ENCODE assay signal across 28 cellular contexts in the genomic region with DNA sequence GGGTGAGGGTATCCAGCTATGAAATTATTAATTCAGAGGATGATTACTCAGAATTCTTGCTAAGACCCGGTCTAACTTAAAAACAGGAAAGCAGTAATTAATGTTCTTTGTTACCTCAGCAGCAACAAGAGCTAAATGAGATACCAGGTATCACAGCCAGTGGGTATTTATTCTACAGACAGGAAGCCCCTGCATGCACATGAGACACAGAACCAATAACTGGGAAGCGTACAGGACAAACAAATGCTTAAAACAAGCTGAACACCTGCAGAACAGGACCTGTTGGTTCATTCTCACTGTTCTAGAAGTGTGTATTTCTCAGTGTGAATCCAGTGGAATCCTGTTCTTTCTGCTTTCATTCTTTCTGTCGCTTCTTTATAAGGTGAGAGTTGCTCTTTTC. TPM values are rescaled to one million over a fixed set of nuclear protein-coding genes. Genes with fewer than 3 reads are reported as not detected.
DNase-seq lines count a peak whose midpoint lies in the region; ATAC-seq and TF ChIP-seq lines count a peak whose summit lies in the region.
"Had no signal": no experiment of that assay in that cellular context is flagged by ENCODE, and none has a peak within 500 bp of the region (broad histone marks: within the 10 kb centered on the region; RNA-seq: fewer than 3 reads in every experiment).

No MANE protein-coding gene starts in this region.

- no peak for TF ChIP-seq EP300 in ovary (IDR thresholded peaks at IDR 0.05)

- no peaks in the 10 kb centered on the region for H3K36me3 Mint-ChIP-seq in activated T-cell treated with anti-CD3 and anti-CD28 coated beads, Interleukin-2, amount 50 U/mL, for 24 hours (ENCODE audit: low read depth)
- no peaks in the 10 kb centered on the region for H3K36me3 Mint-ChIP-seq in GM23338 (ENCODE audit: low read depth)
- no peaks in the 10 kb centered on the region for H3K36me3 Mint-ChIP-seq in activated T-helper 17 cell treated with anti-CD3 and anti-CD28 coated beads, Interleukin-2, amount 50 U/mL, for 72 hours (ENCODE audit: low read depth)
- H3K36me3 Mint-ChIP-seq in stimulated activated effector memory CD8-positive, alpha-beta T cell treated with anti-CD3 and anti-CD28 coated beads, Interleukin-12 subunit alpha, Interleukin-12 subunit beta, amount 100 ng/mL, for 72 hours: no peaks in the 10 kb centered on the region
- H3K36me3 Mint-ChIP-seq: CD14-positive monocyte had no signal

- H3K36me3 ChIP-seq in GM23338 (ENCODE audit: insufficient read depth) (no peaks in the 10 kb centered on the region), ovary (no peaks in the 10 kb centered on the region)
- H3K36me3 ChIP-seq: cardiac muscle cell, MG63, neutrophil, Peyer's patch, SJSA1, spleen, suprapubic skin, vagina, WERI-Rb-1 had no signal

- no peak for TF ChIP-seq POLR2A in ovary (IDR thresholded peaks at IDR 0.05)

- H3K9me3 Mint-ChIP-seq in activated T-cell treated with anti-CD3 and anti-CD28 coated beads, Interleukin-2, amount 50 U/mL, for 24 hours: no peaks in the 10 kb centered on the region
- H3K9me3 Mint-ChIP-seq in GM23338: no peaks in the 10 kb centered on the region
- H3K9me3 Mint-ChIP-seq in activated T-helper 17 cell treated with anti-CD3 and anti-CD28 coated beads, Interleukin-2, amount 50 U/mL, for 72 hours: no peaks in the 10 kb centered on the region
- no peaks in the 10 kb centered on the region for H3K9me3 Mint-ChIP-seq in stimulated activated effector memory CD8-positive, alpha-beta T cell treated with anti-CD3 and anti-CD28 coated beads, Interleukin-12 subunit alpha, Interleukin-12 subunit beta, amount 100 ng/mL, for 72 hours
- H3K9me3 Mint-ChIP-seq: CD14-positive monocyte had no signal

- H3K79me2 ChIP-seq in GM23338 (replicated peaks; ENCODE audit: insufficient read depth): no peaks in the 10 kb centered on the region
- H3K79me2 ChIP-seq: hepatocyte had no signal

- no peak overlapping the region for H3K4me2 ChIP-seq in GM23338
- H3K4me2 ChIP-seq: hepatocyte had no signal

- peak overlapping the region; percentile 44 for H3K27ac Mint-ChIP-seq in activated T-cell treated with anti-CD3 and anti-CD28 coated beads, Interleukin-2, amount 50 U/mL, for 24 hours
- H3K27ac Mint-ChIP-seq in GM23338: no peak overlapping the region
- H3K27ac Mint-ChIP-seq in activated T-helper 17 cell treated with anti-CD3 and anti-CD28 coated beads, Interleukin-2, amount 50 U/mL, for 72 hours: peak overlapping the region; percentile 51
- peak overlapping the region; percentile 70 for H3K27ac Mint-ChIP-seq in stimulated activated effector memory CD8-positive, alpha-beta T cell treated with anti-CD3 and anti-CD28 coated beads, Interleukin-12 subunit alpha, Interleukin-12 subunit beta, amount 100 ng/mL, for 72 hours

- no peak overlapping the region for H3K4me3 Mint-ChIP-seq in activated T-cell treated with anti-CD3 and anti-CD28 coated beads, Interleukin-2, amount 50 U/mL, for 24 hours
- H3K4me3 Mint-ChIP-seq in GM23338: no peak overlapping the region
- H3K4me3 Mint-ChIP-seq in activated T-helper 17 cell treated with anti-CD3 and anti-CD28 coated beads, Interleukin-2, amount 50 U/mL, for 72 hours: peak overlapping the region; percentile 72
- H3K4me3 Mint-ChIP-seq in stimulated activated effector memory CD8-positive, alpha-beta T cell treated with anti-CD3 and anti-CD28 coated beads, Interleukin-12 subunit alpha, Interleukin-12 subunit beta, amount 100 ng/mL, for 72 hours: peak overlapping the region; percentile 49
- H3K4me3 Mint-ChIP-seq: CD14-positive monocyte had no signal

- peaks cover 76% of the 10 kb centered on the region for H3K4me1 Mint-ChIP-seq in activated T-cell treated with anti-CD3 and anti-CD28 coated beads, Interleukin-2, amount 50 U/mL, for 24 hours (ENCODE audit: low read depth)
- peaks cover 9% of the 10 kb centered on the region; the same call in 2 of the 3 replicates for H3K4me1 Mint-ChIP-seq in GM23338
- peaks cover 41% of the 10 kb centered on the region for H3K4me1 Mint-ChIP-seq in activated T-helper 17 cell treated with anti-CD3 and anti-CD28 coated beads, Interleukin-2, amount 50 U/mL, for 72 hours
- H3K4me1 Mint-ChIP-seq in stimulated activated effector memory CD8-positive, alpha-beta T cell treated with anti-CD3 and anti-CD28 coated beads, Interleukin-12 subunit alpha, Interleukin-12 subunit beta, amount 100 ng/mL, for 72 hours: peaks cover 64% of the 10 kb centered on the region
- H3K4me1 Mint-ChIP-seq: CD14-positive monocyte had no signal

- ATAC-seq in GM23338 (no peak), GM19035 (IDR thresholded peaks at IDR 0.05; ENCODE audit: unreplicated experiment) (no peak)
- ATAC-seq in activated T-helper 17 cell treated with anti-CD3 and anti-CD28 coated beads, Interleukin-2, amount 50 U/mL, for 72 hours (replicated peaks): no peak
- ATAC-seq in stimulated activated effector memory CD8-positive, alpha-beta T cell treated with anti-CD3 and anti-CD28 coated beads, Interleukin-12 subunit alpha, Interleukin-12 subunit beta, amount 100 ng/mL, for 72 hours: peak; percentile 31
- ATAC-seq: GM12878, mucosa of descending colon had no signal

- WGBS in ovary, 3 donors: 81 to 83% (median 82%) methylated on average over 3 of the region's 3 CpGs

- TF ChIP-seq CTCF in GM23338 (conservative IDR thresholded peaks at IDR 0.05; ENCODE audit: low read depth in 2 of 2): no peak
- TF ChIP-seq CTCF in ovary (IDR thresholded peaks at IDR 0.05): no peak

- no peaks in the 10 kb centered on the region for H3K9me2 ChIP-seq in GM23338 (ENCODE audit: insufficient read depth)

- intact Hi-C loops in ovary (cut with DNase I): no loop called here

- H3K27ac ChIP-seq in GM23338 (ENCODE audit: low read depth) (no peak overlapping the region), ovary (no peak overlapping the region)
- H3K27ac ChIP-seq: cardiac muscle cell, hepatocyte, neutrophil, SJSA1, suprapubic skin, vagina, WERI-Rb-1 had no signal

- H3K27me3 ChIP-seq in GM23338 (ENCODE audit: insufficient read depth) (no peaks in the 10 kb centered on the region), ovary (no peaks in the 10 kb centered on the region)
- H3K27me3 ChIP-seq: hepatocyte, Peyer's patch, spleen, vagina had no signal

- no peaks in the 10 kb centered on the region for H3K9me3 ChIP-seq in ovary
- H3K9me3 ChIP-seq: MG63, mucosa of descending colon, neutrophil, Peyer's patch, SJSA1, spleen, suprapubic skin, vagina had no signal

- H3K4me3 ChIP-seq in GM23338 (no peak overlapping the region), ovary (no peak overlapping the region)
- H3K4me3 ChIP-seq: cardiac muscle cell, GM12878, hepatocyte, MG63, mucosa of descending colon, Peyer's patch, SJSA1, spleen, suprapubic skin, vagina had no signal

- H3K4me1 ChIP-seq in GM23338 (ENCODE audit: insufficient read depth) (no peaks in the 10 kb centered on the region), ovary (ENCODE audit: insufficient read depth) (no peaks in the 10 kb centered on the region)
- H3K4me1 ChIP-seq: Peyer's patch, SJSA1, suprapubic skin, vagina had no signal

- DNase-seq in activated T-cell treated with anti-CD3 and anti-CD28 coated beads, Interleukin-2, amount 50 U/mL, for 24 hours: no peak
- no peak for DNase-seq in activated T-cell treated with anti-CD3 and anti-CD28 coated beads, Interleukin-2, amount 50 U/mL, for 48 hours
- DNase-seq in GM23338 (ENCODE audit: low spot score) (no peak), mesenteric fat pad (ENCODE audit: low spot score) (no peak), ovary (no peak)
- DNase-seq in stimulated activated effector memory CD8-positive, alpha-beta T cell treated with anti-CD3 and anti-CD28 coated beads, Interleukin-12 subunit alpha, Interleukin-12 subunit beta, amount 100 ng/mL, for 72 hours (ENCODE audit: low spot score in 2 of 2): peak in 1 of 2 donors; percentile 45
- DNase-seq: activated effector memory CD4-positive, alpha-beta T cell treated with Interleukin-2 at 50 U/mL for 16 hours; dermis blood vessel endothelial cell; DMS79; foreskin fibroblast; GOT3; MG63; mucosa of descending colon; NCI-H1694; Peyer's patch; spleen; T-helper 2 cell; WERI-Rb-1 had no signal

- no peaks in the 10 kb centered on the region for H4K20me1 ChIP-seq in GM23338 (replicated peaks; ENCODE audit: insufficient read depth)

- no peaks in the 10 kb centered on the region for H3K27me3 Mint-ChIP-seq in activated T-cell treated with anti-CD3 and anti-CD28 coated beads, Interleukin-2, amount 50 U/mL, for 24 hours
- no peaks in the 10 kb centered on the region for H3K27me3 Mint-ChIP-seq in GM23338 (ENCODE audit: insufficient read depth, low read depth, poor library complexity)
- H3K27me3 Mint-ChIP-seq in activated T-helper 17 cell treated with anti-CD3 and anti-CD28 coated beads, Interleukin-2, amount 50 U/mL, for 72 hours: no peaks in the 10 kb centered on the region

- peak overlapping the region; percentile 78; the same call in 1 of the 2 replicates for H2AFZ ChIP-seq in GM23338
- H2AFZ ChIP-seq: hepatocyte had no signal

- H3F3A ChIP-seq in GM23338 (replicated peaks; ENCODE audit: low read depth): no peaks in the 10 kb centered on the region

RNA-seq across cellular contexts. Expression of a gene that starts 30.9 kb away (rescaled TPM):
- total RNA-seq in GM23338 (2014; rRNA removed; shearing (Covaris generic)): not detected in 2 replicates
- not detected in 2 replicates for polyA plus RNA-seq in GM23338 (2016; fragmentation: Nextera tagmentation; extraction: Ambion mirVana)
- 1 to 10 TPM; 2.6 to 3.9 TPM for total RNA-seq in activated T-helper 17 cell treated with anti-CD3 and anti-CD28 coated beads, Interleukin-2, amount 50 U/mL, for 72 hours
- 0.71 TPM for total RNA-seq in mesenteric fat pad
- under 1 TPM in 4 of 7 donors, not detected in 3; 0.18 to 0.65 (median 0.36) TPM for total RNA-seq in ovary
- 1 to 10 TPM in 1 of 2 donors, under 1 TPM in 1; 0.13 to 1.1 TPM for polyA plus RNA-seq in ovary
- total RNA-seq: cardiac muscle cell, dermis blood vessel endothelial cell, SJSA1 had no signal
- polyA plus RNA-seq: cardiac muscle cell had no signal

Comparison
In these comparisons a context has a peak if more than half of its experiments do, and no peak if none do; other contexts are left out.
1. H3K4me3 Mint-ChIP-seq: peak in activated T-helper 17 cell treated with anti-CD3 and anti-CD28 coated beads, Interleukin-2, amount 50 U/mL, for 72 hours (single experiment) and stimulated activated effector memory CD8-positive, alpha-beta T cell treated with anti-CD3 and anti-CD28 coated beads, Interleukin-12 subunit alpha, Interleukin-12 subunit beta, amount 100 ng/mL, for 72 hours (single experiment); none in activated T-cell treated with anti-CD3 and anti-CD28 coated beads, Interleukin-2, amount 50 U/mL, for 24 hours (single experiment) and GM23338 (single experiment).